In the genomic region with DNA sequence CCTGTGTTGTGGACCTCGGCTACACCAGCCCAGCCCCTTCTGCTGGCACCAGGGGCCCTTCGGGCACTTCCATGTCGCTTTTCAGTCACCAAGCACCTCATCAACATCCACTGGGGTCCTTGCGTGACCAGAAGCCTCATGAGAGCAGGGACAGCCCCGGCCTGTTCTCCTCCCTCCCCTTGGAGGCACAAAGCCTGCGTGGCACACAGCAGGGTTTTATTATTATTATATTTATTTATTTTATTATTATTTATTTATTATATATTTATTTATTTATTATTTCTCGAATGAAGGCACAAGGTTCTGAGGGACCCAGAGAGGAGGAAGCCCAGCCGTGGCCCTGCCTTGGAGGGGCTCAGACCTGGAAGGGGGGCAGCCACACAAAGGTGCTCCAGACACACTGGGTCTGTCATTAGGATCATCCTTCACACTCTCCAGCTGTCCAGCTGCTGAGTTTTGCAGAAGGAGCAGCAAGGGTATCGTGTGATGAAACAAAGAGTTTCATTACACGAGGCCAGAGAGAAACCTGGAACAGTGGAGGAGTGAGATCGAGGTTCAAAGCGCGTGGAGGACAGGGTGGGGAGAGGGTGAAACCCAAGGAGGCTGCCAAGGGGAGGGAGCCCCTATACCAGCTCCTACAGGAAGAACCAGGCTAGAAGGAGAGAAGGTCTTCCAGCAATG, we compare ENCODE assay signal across 30 cellular contexts. TPM values are rescaled to one million over a fixed set of nuclear protein-coding genes. Genes with fewer than 3 reads are reported as not detected.
A peak's percentile ranks its signal among the peaks of the same experiment; 100 is the strongest.
DNase-seq lines count a peak whose midpoint lies in the region; ATAC-seq and TF ChIP-seq lines count a peak whose summit lies in the region.
"Had no signal": no experiment of that assay in that cellular context is flagged by ENCODE, and none has a peak within 500 bp of the region (broad histone marks: within the 10 kb centered on the region; RNA-seq: fewer than 3 reads in every experiment).

No MANE protein-coding gene starts in this region.

- H3K18ac ChIP-seq in IMR-90 (ENCODE audit: low read depth, low read length): no peak overlapping the region

- H3K36me3 ChIP-seq in IMR-90 (ENCODE audit: control insufficient read depth, insufficient read depth, low read length) (0 out of 2 replicates have a peak, but pooled peaks cover 1% of the 10 kb centered on the region), esophagus muscularis mucosa (no peaks in the 10 kb centered on the region)
- H3K36me3 ChIP-seq: BLaER1, HAP-1, lower lobe of right lung, ovary, stomach, thyroid gland had no signal

- DNase-seq in IMR-90: no peak
- no peak for DNase-seq in naive B cell
- DNase-seq in NCI-H510A treated with DMSO at 0.1 percent for 48 hours (lab: John Stamatoyannopoulos, UW): no peak
- no peak for DNase-seq in esophagus muscularis mucosa (ENCODE audit: extremely low spot score)
- DNase-seq: activated CD4-positive, alpha-beta memory T cell treated with anti-CD3 and anti-CD28 coated beads, Interleukin-2, amount 10 ng/mL, durations not matched to agents 7 days and 5 days; activated CD4-positive, alpha-beta T cell treated with anti-CD3 and anti-CD28 coated beads for 1 hour; amygdala; effector memory CD8-positive, alpha-beta T cell; erythroblast; head of caudate nucleus; Kasumi-1; lower lobe of right lung; MV-4-11; NCI-H1436 treated with DMSO at 0.1 percent for 48 hours; NCI-H2081 treated with DMSO at 0.1 percent for 48 hours; NCI-H748 treated with DMSO at 0.1 percent for 48 hours; retina; SHP77; stimulated activated CD4-positive, alpha-beta T cell treated with anti-CD3 and anti-CD28 coated beads, Interleukin-1b, Interleukin-23, amount 100 ng/mL, for 48 hours; stomach; thyroid gland had no signal

- H2BK20ac ChIP-seq in IMR-90 (ENCODE audit: low read depth, low read length): no peak overlapping the region

- CTCF ChIA-PET in IMR-90 (lab: Yijun Ruan, JAX): no interaction called here

- TF ChIP-seq POLR2A in IMR-90 (IDR thresholded peaks at IDR 0.05; ENCODE audit: low read depth, low read length): no peak
- no peak for TF ChIP-seq POLR2A in esophagus muscularis mucosa (IDR thresholded peaks at IDR 0.05; ENCODE audit: low read depth)

- H3K9me3 ChIP-seq in IMR-90 (ENCODE audit: control insufficient read depth, insufficient read depth, low read length) (no peaks in the 10 kb centered on the region), esophagus muscularis mucosa (no peaks in the 10 kb centered on the region)
- H3K9me3 ChIP-seq: BLaER1, HAP-1, lower lobe of right lung, ovary, stomach, thyroid gland had no signal

- H3K4me3 ChIP-seq in IMR-90 (ENCODE audit: insufficient read depth, low read depth, low read length) (no peak overlapping the region), esophagus muscularis mucosa (no peak overlapping the region)
- H3K4me3 ChIP-seq: BLaER1, HAP-1, lower lobe of right lung, ovary, smooth muscle cell, stomach, thyroid gland had no signal

- intact Hi-C loops in IMR-90 (cut with micrococcal nuclease) (no loop called here), esophagus muscularis mucosa (cut with DNase I) (no loop called here)

- peaks cover 19% of the 10 kb centered on the region for H3K9me1 ChIP-seq in IMR-90 (ENCODE audit: insufficient read depth, low read length)

- 100% methylated on average over 2 of the region's 13 CpGs; no CpG with 5 or more reads in 1 of the 2 experiments for WGBS in IMR-90 (ENCODE audit: extremely low coverage in 2 of 2, insufficient read length in 1 of 2), 2 experiments
- 90% methylated on average over 13 of the region's 13 CpGs for WGBS in esophagus muscularis mucosa

- peaks cover 79% of the 10 kb centered on the region for H4K20me1 ChIP-seq in IMR-90 (ENCODE audit: insufficient read depth, low read length)

- TF ChIP-seq CTCF in IMR-90 (conservative IDR thresholded peaks at IDR 0.05; ENCODE audit: low read depth, low read length) (no peak), brain (conservative IDR thresholded peaks at IDR 0.05) (no peak), esophagus muscularis mucosa (IDR thresholded peaks at IDR 0.05) (no peak)

- no peak overlapping the region for H2BK120ac ChIP-seq in IMR-90 (ENCODE audit: low read depth, low read length)

- no peak overlapping the region for H3K14ac ChIP-seq in IMR-90 (replicated peaks; ENCODE audit: low read depth, low read length)

- H4K91ac ChIP-seq in IMR-90 (ENCODE audit: insufficient read depth, low read depth, low read length): no peak overlapping the region

- peaks cover 64% of the 10 kb centered on the region for H3K4me1 Mint-ChIP-seq in brain
- peaks cover 56 to 86% (median 85%) of the 10 kb centered on the region in 3 donors for H3K4me1 Mint-ChIP-seq in naive B cell
- peaks cover 82% of the 10 kb centered on the region for H3K4me1 Mint-ChIP-seq in stimulated activated memory B cell treated with anti-CD40 and anti-IgM and Interleukin-4, amounts not matched to agents 10 μg/mL and 1 μg/mL and 100 μg/mL, for 72 hours
- H3K4me1 Mint-ChIP-seq: activated CD4-positive, alpha-beta memory T cell treated with anti-CD3 and anti-CD28 coated beads, Interleukin-2, amount 10 ng/mL, durations not matched to agents 7 days and 5 days; activated naive CD4-positive, alpha-beta T cell treated with anti-CD3 and anti-CD28 coated beads, Interleukin-2, amount 50 U/mL, for 24 hours had no signal

- POLR2A ChIA-PET in IMR-90 (lab: Charles Lee; ENCODE audit: unreplicated experiment): no interaction called here

- H3K56ac ChIP-seq in IMR-90 (ENCODE audit: extremely low read depth, insufficient read depth, low read length): no peak overlapping the region

- in situ Hi-C loops in IMR-90 (cut with MboI; ENCODE audit: low sequenced_read_pairs): no loop called here

- peak overlapping the region; percentile 18 for H2AFZ ChIP-seq in IMR-90 (replicated peaks; ENCODE audit: low read length, poor library complexity)

- no peak overlapping the region for H3K4ac ChIP-seq in IMR-90 (ENCODE audit: low read depth, low read length)

- peaks cover 4% of the 10 kb centered on the region; the same call in 1 of the 2 replicates for H3K4me1 ChIP-seq in IMR-90 (ENCODE audit: control insufficient read depth, insufficient read depth, low read length)
- H3K4me1 ChIP-seq in esophagus muscularis mucosa: peaks cover 11 to 24% (median 19%) of the 10 kb centered on the region in 4 donors
- H3K4me1 ChIP-seq: HAP-1 had no signal

- peak overlapping the region in 4 of 5 experiments; percentile 82 to 88 (median 84) for H3K27ac Mint-ChIP-seq in brain
- peak overlapping the region in 5 of 6 donors; percentile 30 to 91 (median 62) for H3K27ac Mint-ChIP-seq in naive B cell
- H3K27ac Mint-ChIP-seq in stimulated activated memory B cell treated with anti-CD40 and anti-IgM and Interleukin-4, amounts not matched to agents 10 μg/mL and 1 μg/mL and 100 μg/mL, for 72 hours: peak overlapping the region; percentile 34
- H3K27ac Mint-ChIP-seq: activated CD4-positive, alpha-beta memory T cell treated with anti-CD3 and anti-CD28 coated beads, Interleukin-2, amount 10 ng/mL, durations not matched to agents 7 days and 5 days; activated naive CD4-positive, alpha-beta T cell treated with anti-CD3 and anti-CD28 coated beads, Interleukin-2, amount 50 U/mL, for 24 hours; effector memory CD8-positive, alpha-beta T cell; natural killer cell treated with Interleukin-12 subunit alpha and Interleukin-12 subunit beta and Interleukin-15 and Interleukin-18, amount 100 ng/mL, for 72 hours had no signal

- peaks cover 23 to 78% of the 10 kb centered on the region in 2 experiments for H3K79me1 ChIP-seq in IMR-90 (ENCODE audit: low read depth in 1 of 2, low read length in 2 of 2)

- H2AK5ac ChIP-seq in IMR-90 (ENCODE audit: low read depth, low read length): no peak overlapping the region

- H2AK9ac ChIP-seq in IMR-90 (replicated peaks; ENCODE audit: low read depth, low read length, poor library complexity): no peak overlapping the region

- H3K4me3 Mint-ChIP-seq in brain (peak overlapping the region in 2 of 5 experiments; percentile 14 to 65), naive B cell (peak overlapping the region in 3 of 8 donors; percentile 45 to 47 (median 46))
- H3K4me3 Mint-ChIP-seq in stimulated activated memory B cell treated with anti-CD40 and anti-IgM and Interleukin-4, amounts not matched to agents 10 μg/mL and 1 μg/mL and 100 μg/mL, for 72 hours: no peak overlapping the region
- H3K4me3 Mint-ChIP-seq: activated CD4-positive, alpha-beta memory T cell treated with anti-CD3 and anti-CD28 coated beads, Interleukin-2, amount 10 ng/mL, durations not matched to agents 7 days and 5 days; activated naive CD4-positive, alpha-beta T cell treated with anti-CD3 and anti-CD28 coated beads, Interleukin-2, amount 50 U/mL, for 24 hours; effector memory CD8-positive, alpha-beta T cell; natural killer cell treated with Interleukin-12 subunit alpha and Interleukin-12 subunit beta and Interleukin-15 and Interleukin-18, amount 100 ng/mL, for 72 hours had no signal

- no TSS peak for BruUV-seq in IMR-90 (replicated peaks; lab: Mats Ljungman, UMichigan)

- H3K4me2 ChIP-seq in IMR-90 (ENCODE audit: low read depth, low read length): no peak overlapping the region
- H3K4me2 ChIP-seq: BLaER1, smooth muscle cell had no signal

- TF ChIP-seq RAD21 in IMR-90 (IDR thresholded peaks at IDR 0.05; ENCODE audit: low read length): no peak

- no peak for TF ChIP-seq EP300 in esophagus muscularis mucosa (IDR thresholded peaks at IDR 0.05)

- H3K27me3 ChIP-seq in IMR-90 (ENCODE audit: control insufficient read depth, insufficient read depth, low read length): no peaks in the 10 kb centered on the region
- H3K27me3 ChIP-seq in esophagus muscularis mucosa: no peaks in the 10 kb centered on the region
- H3K27me3 ChIP-seq: BLaER1, ovary, thyroid gland had no signal

- H3K9ac ChIP-seq in IMR-90 (ENCODE audit: low read depth, low read length): no peak overlapping the region
- H3K9ac ChIP-seq: BLaER1 had no signal

- no peaks in the 10 kb centered on the region for H3K27me3 Mint-ChIP-seq in brain
- H3K27me3 Mint-ChIP-seq in naive B cell: no peaks in the 10 kb centered on the region
- no peaks in the 10 kb centered on the region for H3K27me3 Mint-ChIP-seq in stimulated activated memory B cell treated with anti-CD40 and anti-IgM and Interleukin-4, amounts not matched to agents 10 μg/mL and 1 μg/mL and 100 μg/mL, for 72 hours
- H3K27me3 Mint-ChIP-seq: natural killer cell treated with Interleukin-12 subunit alpha and Interleukin-12 subunit beta and Interleukin-15 and Interleukin-18, amount 100 ng/mL, for 72 hours had no signal

- H4K8ac ChIP-seq in IMR-90 (ENCODE audit: low read depth in 2 of 2, low read length in 2 of 2): no peak overlapping the region

- no peak overlapping the region for H2BK5ac ChIP-seq in IMR-90 (ENCODE audit: low read depth, low read length, poor library complexity, severe bottlenecking)

- H3K23ac ChIP-seq in IMR-90 (ENCODE audit: low read depth, low read length): 0 out of 2 replicates have a peak overlapping the region, but pooled peaks have one; percentile 42

- H4K5ac ChIP-seq in IMR-90 (ENCODE audit: low read depth, low read length): no peak overlapping the region

- no peak for ATAC-seq in IMR-90 (ENCODE audit: low read depth)
- ATAC-seq in naive B cell (ENCODE audit: low read depth in 2 of 2): no peak
- no peak for ATAC-seq in stimulated activated memory B cell treated with anti-CD40 and anti-IgM and Interleukin-4, amounts not matched to agents 10 μg/mL and 1 μg/mL and 100 μg/mL, for 72 hours
- no peak for ATAC-seq in GM18868 (IDR thresholded peaks at IDR 0.05; ENCODE audit: unreplicated experiment)
- ATAC-seq: effector memory CD8-positive, alpha-beta T cell; lower lobe of right lung; natural killer cell treated with Interleukin-12 subunit alpha and Interleukin-12 subunit beta and Interleukin-15 and Interleukin-18, amount 100 ng/mL, for 72 hours had no signal

- H3K9me3 Mint-ChIP-seq in brain: no peaks in the 10 kb centered on the region
- H3K9me3 Mint-ChIP-seq in naive B cell: no peaks in the 10 kb centered on the region
- H3K9me3 Mint-ChIP-seq in stimulated activated memory B cell treated with anti-CD40 and anti-IgM and Interleukin-4, amounts not matched to agents 10 μg/mL and 1 μg/mL and 100 μg/mL, for 72 hours: no peaks in the 10 kb centered on the region
- H3K9me3 Mint-ChIP-seq: activated CD4-positive, alpha-beta memory T cell treated with anti-CD3 and anti-CD28 coated beads, Interleukin-2, amount 10 ng/mL, durations not matched to agents 7 days and 5 days; activated naive CD4-positive, alpha-beta T cell treated with anti-CD3 and anti-CD28 coated beads, Interleukin-2, amount 50 U/mL, for 24 hours; effector memory CD8-positive, alpha-beta T cell; natural killer cell treated with Interleukin-12 subunit alpha and Interleukin-12 subunit beta and Interleukin-15 and Interleukin-18, amount 100 ng/mL, for 72 hours had no signal

- dilution Hi-C loops in IMR-90 (cut with HindIII; ENCODE audit: low sequenced_read_pairs, unreplicated experiment): no loop called here

- H3K36me3 Mint-ChIP-seq in brain (peaks cover 11% of the 10 kb centered on the region), naive B cell (no peaks in the 10 kb centered on the region)
- peaks cover 27% of the 10 kb centered on the region for H3K36me3 Mint-ChIP-seq in stimulated activated memory B cell treated with anti-CD40 and anti-IgM and Interleukin-4, amounts not matched to agents 10 μg/mL and 1 μg/mL and 100 μg/mL, for 72 hours
- H3K36me3 Mint-ChIP-seq: activated naive CD4-positive, alpha-beta T cell treated with anti-CD3 and anti-CD28 coated beads, Interleukin-2, amount 50 U/mL, for 24 hours; natural killer cell treated with Interleukin-12 subunit alpha and Interleukin-12 subunit beta and Interleukin-15 and Interleukin-18, amount 100 ng/mL, for 72 hours had no signal

- H2BK15ac ChIP-seq in IMR-90 (ENCODE audit: low read depth, low read length): no peak overlapping the region

- no peak overlapping the region for H3K27ac ChIP-seq in IMR-90 (ENCODE audit: insufficient read depth, low read length)
- no peak overlapping the region for H3K27ac ChIP-seq in esophagus muscularis mucosa (replicated peaks in 1 of 4)
- H3K27ac ChIP-seq: BLaER1, lower lobe of right lung, ovary, stomach, thyroid gland had no signal

RNA-seq across cellular contexts. Expression of a gene that starts 5.2 kb away (rescaled TPM):
- total RNA-seq in IMR-90 (2012; rRNA removed): 9.7 and 10.8 TPM in 2 replicates
- 13.4 and 13.5 TPM in 2 replicates for polyA plus RNA-seq in IMR-90 (2012; rRNA removed)
- polyA plus RNA-seq in IMR-90 (2012; cell fraction: cytosol; rRNA removed): 8.4 and 11.8 TPM in 2 replicates
- polyA plus RNA-seq in IMR-90 (2012; cell fraction: nucleus; rRNA removed; ENCODE audit: low replicate concordance): 22.6 and 33.8 TPM in 2 replicates
- polyA plus RNA-seq in brain (ENCODE audit: insufficient read depth, low read depth, low replicate concordance): 80.6 TPM
- polyA plus RNA-seq in naive B cell (ENCODE audit: low read depth in 6 of 6): 10 to 100 TPM in 5 of 6 donors, 1 to 10 TPM in 1; 5.7 to 33.3 (median 15.2) TPM
- total RNA-seq in esophagus muscularis mucosa: 10 to 100 TPM in 2 of 4 donors, 1 to 10 TPM in 2; 9.1 to 13.5 (median 10.1) TPM

RNA-seq across cellular contexts. Expression of a gene that starts 38.4 kb away (rescaled TPM):
- total RNA-seq in IMR-90 (2012; rRNA removed) (15.3 and 15.8 TPM in 2 replicates), esophagus muscularis mucosa (10 to 100 TPM; 13.4 to 33.4 (median 21.7) TPM)
- polyA plus RNA-seq in IMR-90 (2012; rRNA removed) (19.3 and 20.7 TPM in 2 replicates), brain (ENCODE audit: insufficient read depth, low read depth, low replicate concordance) (49.4 TPM), naive B cell (ENCODE audit: low read depth in 6 of 6) (10 to 100 TPM; 31.3 to 45.1 (median 35.9) TPM)
- polyA plus RNA-seq in IMR-90 (2012; cell fraction: cytosol; rRNA removed): 13.9 and 14.8 TPM in 2 replicates
- 9.0 and 16.2 TPM in 2 replicates for polyA plus RNA-seq in IMR-90 (2012; cell fraction: nucleus; rRNA removed; ENCODE audit: low replicate concordance)
